Comparison of ENCODE assay signal across 8 cellular contexts in genomic region chr14:101809671-101810514, GRCh38. TPM values are rescaled to one million over a fixed set of nuclear protein-coding genes. Genes with fewer than 3 reads are reported as not detected.
A peak's percentile ranks its signal among the peaks of the same experiment; 100 is the strongest.
DNase-seq lines count a peak whose midpoint lies in the region; ATAC-seq and TF ChIP-seq lines count a peak whose summit lies in the region.

No MANE protein-coding gene starts in this region.

- H3K36me3 Mint-ChIP-seq in T-helper 1 cell treated with Interleukin-12 subunit alpha and Interleukin-12 subunit beta and Interleukin-4 antibody, amounts not matched to agents 30 μg/mL and 1 μg/mL, for 36 hours (ENCODE audit: low read depth), result peaks cover 29% of the 10 kb centered on the region
- peaks cover 5% of the 10 kb centered on the region for H3K36me3 Mint-ChIP-seq in progenitor cell of endocrine pancreas (ENCODE audit: insufficient read depth)

- DNase-seq in NCI-H1694 (lab: John Stamatoyannopoulos, UW) (peak; percentile 99), left ventricle myocardium superior (peak; percentile 85), progenitor cell of endocrine pancreas (ENCODE audit: low spot score, unreplicated experiment) (peak; percentile 45), cortex of kidney (lab: John Stamatoyannopoulos, UW) (no peak)

- H3K27me3 Mint-ChIP-seq in T-helper 1 cell treated with Interleukin-12 subunit alpha and Interleukin-12 subunit beta and Interleukin-4 antibody, amounts not matched to agents 30 μg/mL and 1 μg/mL, for 36 hours (ENCODE audit: low read depth), result no peaks in the 10 kb centered on the region
- H3K27me3 Mint-ChIP-seq in progenitor cell of endocrine pancreas, result no peaks in the 10 kb centered on the region

- ATAC-seq in GM18502 (IDR thresholded peaks at IDR 0.05; ENCODE audit: poor library complexity, unreplicated experiment) (peak; percentile 88), HG02938 (IDR thresholded peaks at IDR 0.05; ENCODE audit: unreplicated experiment) (peak; percentile 91), left ventricle myocardium superior (peak; percentile 92)

- H3K9me3 Mint-ChIP-seq in T-helper 1 cell treated with Interleukin-12 subunit alpha and Interleukin-12 subunit beta and Interleukin-4 antibody, amounts not matched to agents 30 μg/mL and 1 μg/mL, for 36 hours, result no peaks in the 10 kb centered on the region
- H3K9me3 Mint-ChIP-seq in progenitor cell of endocrine pancreas (ENCODE audit: low read depth), result no peaks in the 10 kb centered on the region

- peaks cover 42% of the 10 kb centered on the region for H3K4me1 Mint-ChIP-seq in T-helper 1 cell treated with Interleukin-12 subunit alpha and Interleukin-12 subunit beta and Interleukin-4 antibody, amounts not matched to agents 30 μg/mL and 1 μg/mL, for 36 hours (ENCODE audit: low read depth)
- H3K4me1 Mint-ChIP-seq in progenitor cell of endocrine pancreas (ENCODE audit: low read depth), result peaks cover 37% of the 10 kb centered on the region

- H3K27ac ChIP-seq in angular gyrus (ENCODE audit: low read depth, low read length), result peak overlapping the region; percentile 98

- H3K27ac Mint-ChIP-seq in T-helper 1 cell treated with Interleukin-12 subunit alpha and Interleukin-12 subunit beta and Interleukin-4 antibody, amounts not matched to agents 30 μg/mL and 1 μg/mL, for 36 hours, result peak overlapping the region; percentile 99
- H3K27ac Mint-ChIP-seq in progenitor cell of endocrine pancreas, result peak overlapping the region; percentile 99

- TF ChIP-seq CTCF in progenitor cell of endocrine pancreas (IDR thresholded peaks at IDR 0.05; ENCODE audit: unreplicated experiment), result no peak

- H3K4me3 Mint-ChIP-seq in T-helper 1 cell treated with Interleukin-12 subunit alpha and Interleukin-12 subunit beta and Interleukin-4 antibody, amounts not matched to agents 30 μg/mL and 1 μg/mL, for 36 hours, result peak overlapping the region; percentile 95
- H3K4me3 Mint-ChIP-seq in progenitor cell of endocrine pancreas (ENCODE audit: low read depth), result peak overlapping the region; percentile 88

- intact Hi-C loops in left ventricle myocardium superior (cut with micrococcal nuclease), result no loop called here

RNA-seq across cellular contexts. Expression of gene PPP2R5C, which starts 48.4 kb away (rescaled TPM):
- total RNA-seq in left ventricle myocardium superior (211 TPM), progenitor cell of endocrine pancreas (106 and 120 TPM in 2 replicates)
